26 cellular contexts compared by ENCODE assay signal in genomic region chr3:38533285-38533994, GRCh38. TPM values are rescaled to one million over a fixed set of nuclear protein-coding genes. Genes with fewer than 3 reads are reported as not detected.
A peak's percentile ranks its signal among the peaks of the same experiment; 100 is the strongest.
DNase-seq lines count a peak whose midpoint lies in the region; ATAC-seq and TF ChIP-seq lines count a peak whose summit lies in the region.
"Had no signal": no experiment of that assay in that cellular context is flagged by ENCODE, and none has a peak within 500 bp of the region (broad histone marks: within the 10 kb centered on the region; RNA-seq: fewer than 3 reads in every experiment).

No MANE protein-coding gene starts in this region.

- intact Hi-C loops in activated naive CD4-positive, alpha-beta T cell treated with anti-CD3 and anti-CD28 coated beads for 36 hours (cut with micrococcal nuclease), result no loop called here
- intact Hi-C loops in cardiac septum (cut with DNase I), result loop anchor here (1.0 kb wide), 1 partner anchor 10 kb away; no protein-coding TSS in a partner anchor
- intact Hi-C loops in head of caudate nucleus (cut with DNase I), result no loop called here

- no peak overlapping the region for H3K4me3 ChIP-seq in mesendoderm (ENCODE audit: low read length)
- no peak overlapping the region for H3K4me3 ChIP-seq in GM23338
- H3K4me3 ChIP-seq: dorsolateral prefrontal cortex, GM23248, left lung, prostate gland, SJSA1 had no signal

- H3K4me2 ChIP-seq in mesendoderm (ENCODE audit: low read length) (no peak overlapping the region), GM23338 (no peak overlapping the region)

- ATAC-seq in GM23338, result no peak
- ATAC-seq: left lung had no signal

- no peak overlapping the region for H2BK5ac ChIP-seq in mesendoderm (ENCODE audit: low read length)

- no peak overlapping the region for H4K8ac ChIP-seq in mesendoderm (ENCODE audit: low read depth, low read length)

- H3K27me3 ChIP-seq in mesendoderm (ENCODE audit: insufficient read depth, low read length, poor library complexity) (no peaks in the 10 kb centered on the region), GM23338 (ENCODE audit: insufficient read depth) (no peaks in the 10 kb centered on the region)
- H3K27me3 ChIP-seq: dorsolateral prefrontal cortex, left lung, SJSA1 had no signal

- H3K18ac ChIP-seq in mesendoderm (ENCODE audit: low read length), result no peak overlapping the region

- H3K9me3 Mint-ChIP-seq in activated naive CD4-positive, alpha-beta T cell treated with anti-CD3 and anti-CD28 coated beads, Interleukin-2, amount 10 ng/mL, durations not matched to agents 7 days and 5 days, result no peaks in the 10 kb centered on the region
- no peaks in the 10 kb centered on the region for H3K9me3 Mint-ChIP-seq in activated naive CD4-positive, alpha-beta T cell treated with anti-CD3 and anti-CD28 coated beads for 36 hours
- H3K9me3 Mint-ChIP-seq in GM23338, result peaks cover 16% of the 10 kb centered on the region
- H3K9me3 Mint-ChIP-seq: type B pancreatic cell had no signal

- peak overlapping the region; percentile 49 for H3K27ac Mint-ChIP-seq in activated naive CD4-positive, alpha-beta T cell treated with anti-CD3 and anti-CD28 coated beads, Interleukin-2, amount 10 ng/mL, durations not matched to agents 7 days and 5 days
- no peak overlapping the region for H3K27ac Mint-ChIP-seq in activated naive CD4-positive, alpha-beta T cell treated with anti-CD3 and anti-CD28 coated beads for 36 hours
- H3K27ac Mint-ChIP-seq in GM23338, result no peak overlapping the region
- H3K27ac Mint-ChIP-seq: mesothelial cell of epicardium, type B pancreatic cell had no signal

- H3K4me3 Mint-ChIP-seq in activated naive CD4-positive, alpha-beta T cell treated with anti-CD3 and anti-CD28 coated beads, Interleukin-2, amount 10 ng/mL, durations not matched to agents 7 days and 5 days, result no peak overlapping the region
- no peak overlapping the region for H3K4me3 Mint-ChIP-seq in activated naive CD4-positive, alpha-beta T cell treated with anti-CD3 and anti-CD28 coated beads for 36 hours
- H3K4me3 Mint-ChIP-seq in GM23338, result no peak overlapping the region
- H3K4me3 Mint-ChIP-seq: brain, mesothelial cell of epicardium, naive B cell, type B pancreatic cell had no signal

- H3K9me2 ChIP-seq in GM23338 (ENCODE audit: insufficient read depth), result peaks cover 14% of the 10 kb centered on the region; the same call in 1 of the 2 replicates

- no peak for TF ChIP-seq CTCF in GM23338 (conservative IDR thresholded peaks at IDR 0.05; ENCODE audit: low read depth in 2 of 2)

- H3K4ac ChIP-seq in mesendoderm (ENCODE audit: low read depth, low read length), result no peak overlapping the region

- no peak overlapping the region for H2AFZ ChIP-seq in GM23338
- H2AFZ ChIP-seq: GM23248 had no signal

- H3K79me2 ChIP-seq in mesendoderm (ENCODE audit: control insufficient read depth, insufficient read depth, low read length), result no peaks in the 10 kb centered on the region
- no peaks in the 10 kb centered on the region for H3K79me2 ChIP-seq in GM23338 (replicated peaks; ENCODE audit: insufficient read depth)

- WGBS in mesendoderm (ENCODE audit: extremely low coverage, insufficient coverage, low lambda C conversion rate), result no CpG with 5 or more reads among the region's 13 CpGs

- H3K27ac ChIP-seq in mesendoderm (ENCODE audit: low read depth, low read length), result no peak overlapping the region
- H3K27ac ChIP-seq in GM23338 (ENCODE audit: low read depth), result no peak overlapping the region
- H3K27ac ChIP-seq: dorsolateral prefrontal cortex, GM23248, left lung, prostate gland, SJSA1 had no signal

- CTCF ChIA-PET in activated naive CD4-positive, alpha-beta T cell treated with anti-CD3 and anti-CD28 coated beads, Interleukin-2, amount 10 ng/mL, durations not matched to agents 7 days and 5 days (lab: Charles Lee), result no interaction called here
- CTCF ChIA-PET in activated naive CD4-positive, alpha-beta T cell treated with anti-CD3 and anti-CD28 coated beads for 36 hours (lab: Charles Lee), result interaction anchor here (0.6 to 1.3 kb wide), 2 partner anchors 12 kb away, joined by 4 to 6 read pairs; no protein-coding TSS in a partner anchor

- H3K4me1 ChIP-seq in mesendoderm (ENCODE audit: control insufficient read depth, low read depth, low read length) (peaks cover 11% of the 10 kb centered on the region), GM23338 (ENCODE audit: insufficient read depth) (peaks cover 6% of the 10 kb centered on the region; the same call in 1 of the 2 replicates)
- H3K4me1 ChIP-seq: left lung, prostate gland, SJSA1 had no signal

- no peak overlapping the region for H4K5ac ChIP-seq in mesendoderm (ENCODE audit: low read length)

- H3K36me3 ChIP-seq in mesendoderm (ENCODE audit: control insufficient read depth, insufficient read depth, low read length) (peaks cover 2% of the 10 kb centered on the region), GM23338 (ENCODE audit: insufficient read depth) (no peaks in the 10 kb centered on the region)
- H3K36me3 ChIP-seq: prostate gland, SJSA1 had no signal

- no peak overlapping the region for H2BK15ac ChIP-seq in mesendoderm (replicated peaks; ENCODE audit: low read depth)

- no peaks in the 10 kb centered on the region for H3F3A ChIP-seq in GM23338 (replicated peaks; ENCODE audit: low read depth)

- H4K20me1 ChIP-seq in GM23338 (replicated peaks; ENCODE audit: insufficient read depth), result no peaks in the 10 kb centered on the region; the same call in 1 of the 2 replicates

- H3K56ac ChIP-seq in mesendoderm (ENCODE audit: low read length), result no peak overlapping the region

- H2AK5ac ChIP-seq in mesendoderm (ENCODE audit: low read length), result no peak overlapping the region

- H3K4me1 Mint-ChIP-seq in activated naive CD4-positive, alpha-beta T cell treated with anti-CD3 and anti-CD28 coated beads, Interleukin-2, amount 10 ng/mL, durations not matched to agents 7 days and 5 days, result no peaks in the 10 kb centered on the region
- H3K4me1 Mint-ChIP-seq in activated naive CD4-positive, alpha-beta T cell treated with anti-CD3 and anti-CD28 coated beads for 36 hours (ENCODE audit: low read depth), result peaks cover 3% of the 10 kb centered on the region
- H3K4me1 Mint-ChIP-seq in GM23338, result peaks cover 26% of the 10 kb centered on the region
- H3K4me1 Mint-ChIP-seq: mesothelial cell of epicardium had no signal

- no peak overlapping the region for H3K9ac ChIP-seq in mesendoderm (ENCODE audit: low read length)
- H3K9ac ChIP-seq: GM23248 had no signal

- H3K23ac ChIP-seq in mesendoderm (ENCODE audit: low read length), result no peak overlapping the region

- H3K79me1 ChIP-seq in mesendoderm (ENCODE audit: low read length), result no peaks in the 10 kb centered on the region

- no peak overlapping the region for H2BK120ac ChIP-seq in mesendoderm (ENCODE audit: low read depth, low read length)

- peaks cover 1% of the 10 kb centered on the region for H3K36me3 Mint-ChIP-seq in activated naive CD4-positive, alpha-beta T cell treated with anti-CD3 and anti-CD28 coated beads, Interleukin-2, amount 10 ng/mL, durations not matched to agents 7 days and 5 days
- H3K36me3 Mint-ChIP-seq in activated naive CD4-positive, alpha-beta T cell treated with anti-CD3 and anti-CD28 coated beads for 36 hours (ENCODE audit: low read depth), result peaks cover 15% of the 10 kb centered on the region
- peaks cover 26% of the 10 kb centered on the region for H3K36me3 Mint-ChIP-seq in GM23338 (ENCODE audit: low read depth)

- no peaks in the 10 kb centered on the region for H3K27me3 Mint-ChIP-seq in activated naive CD4-positive, alpha-beta T cell treated with anti-CD3 and anti-CD28 coated beads, Interleukin-2, amount 10 ng/mL, durations not matched to agents 7 days and 5 days
- H3K27me3 Mint-ChIP-seq in activated naive CD4-positive, alpha-beta T cell treated with anti-CD3 and anti-CD28 coated beads for 36 hours (ENCODE audit: low read depth), result no peaks in the 10 kb centered on the region
- peaks cover 12% of the 10 kb centered on the region for H3K27me3 Mint-ChIP-seq in GM23338 (ENCODE audit: insufficient read depth, low read depth, poor library complexity)
- H3K27me3 Mint-ChIP-seq: brain, naive B cell, type B pancreatic cell had no signal

- DNase-seq in activated naive CD4-positive, alpha-beta T cell treated with anti-CD3 and anti-CD28 coated beads, Interleukin-2, amount 10 ng/mL, durations not matched to agents 7 days and 5 days, result no peak
- no peak for DNase-seq in activated naive CD4-positive, alpha-beta T cell treated with anti-CD3 and anti-CD28 coated beads for 36 hours
- DNase-seq in cardiac septum (ENCODE audit: low spot score), result peak; percentile 90
- DNase-seq in mesendoderm, result peak; percentile 75
- DNase-seq in head of caudate nucleus, result no peak
- no peak for DNase-seq in GM23338 (ENCODE audit: low spot score)
- DNase-seq in NK-92 treated with Interleukin-12 subunit alpha and Interleukin-12 subunit beta, amount 100 ng/mL, for 24 hours (lab: John Stamatoyannopoulos, UW), result no peak
- DNase-seq in KG1 (lab: John Stamatoyannopoulos, UW), result no peak
- DNase-seq: activated naive CD4-positive, alpha-beta T cell treated with anti-CD3 and anti-CD28 coated beads, Interleukin-2, amount 50 U/mL, for 16 hours; activated T-cell treated with anti-CD3 and anti-CD28 coated beads, Interleukin-2, amount 50 U/mL, for 48 hours; amniotic stem cell; DND-41; dorsolateral prefrontal cortex; GM23248; left lung; naive B cell; NCI-H146; NCI-H345; NCI-H748 treated with DMSO at 0.1 percent for 48 hours; nucleus accumbens; stimulated activated CD4-positive, alpha-beta T cell treated with anti-CD3 and anti-CD28 coated beads, Interleukin-4, amount 100 ng/mL, for 4 hours had no signal

TF ChIP-seq in GM23338, 12 proteins besides CTCF, POLR2A, EP300 and RAD21 (continues in another document):
- no peak for TF ChIP-seq STAT1 (IDR thresholded peaks at IDR 0.05; ENCODE audit: unreplicated experiment)
- TF ChIP-seq EZH2 (IDR thresholded peaks at IDR 0.05; ENCODE audit: low read depth, unreplicated experiment), result no peak
- TF ChIP-seq ZNF114 (CRISPR knock-in tag; IDR thresholded peaks at IDR 0.05), result no peak

RNA-seq across cellular contexts. Expression of gene EXOG, which starts 37.3 kb away (rescaled TPM):
- 10 to 100 TPM; 15.9 to 17.3 TPM for total RNA-seq in activated naive CD4-positive, alpha-beta T cell treated with anti-CD3 and anti-CD28 coated beads for 36 hours
- 38.6 TPM for total RNA-seq in cardiac septum
- 6.9 TPM for polyA plus RNA-seq in mesendoderm (2013, experiment 1 of 2)
- 6.6 TPM for polyA plus RNA-seq in mesendoderm (2013, experiment 2 of 2)
- 7.9 and 11.3 TPM in 2 replicates for total RNA-seq in GM23338 (2014; rRNA removed; shearing (Covaris generic))
- 6.7 and 9.7 TPM in 2 replicates for polyA plus RNA-seq in GM23338 (2016; fragmentation: Nextera tagmentation; extraction: Ambion mirVana)

Comparison
In these comparisons a context has a peak if more than half of its experiments do, and no peak if none do; other contexts are left out.
1. DNase-seq: peak in cardiac septum (single experiment) and mesendoderm (single experiment); none in activated naive CD4-positive, alpha-beta T cell treated with anti-CD3 and anti-CD28 coated beads, Interleukin-2, amount 10 ng/mL, durations not matched to agents 7 days and 5 days (single experiment), activated naive CD4-positive, alpha-beta T cell treated with anti-CD3 and anti-CD28 coated beads for 36 hours (single experiment), head of caudate nucleus (0 of 42), GM23338 (single experiment), NK-92 treated with Interleukin-12 subunit alpha and Interleukin-12 subunit beta, amount 100 ng/mL, for 24 hours (single experiment) and KG1 (single experiment).